In genomic region chr12:123006977-123007376, GRCh38 we compare ENCODE assay signal across 23 cellular contexts.
"Had no signal": no experiment of that assay in that cellular context is flagged by ENCODE, and none has a peak within 500 bp of the region (broad histone marks: within the 10 kb centered on the region; RNA-seq: fewer than 3 reads in every experiment).

No MANE protein-coding gene starts in this region.

- H2AFZ ChIP-seq: neural progenitor cell had no signal

- H3K27ac Mint-ChIP-seq: activated CD4-positive, alpha-beta T cell treated with anti-CD3 and anti-CD28 coated beads, Interleukin-2, amount 10 ng/mL, durations not matched to agents 7 days and 5 days; activated CD8-positive, alpha-beta memory T cell treated with anti-CD3 and anti-CD28 coated beads, Interleukin-2, amount 10 ng/mL, durations not matched to agents 7 days and 5 days; activated CD8-positive, alpha-beta T cell treated with anti-CD3 and anti-CD28 coated beads for 36 hours; activated naive CD8-positive, alpha-beta T cell treated with anti-CD3 and anti-CD28 coated beads, Interleukin-2, amount 50 U/mL, for 24 hours; activated T-helper 1 cell treated with anti-CD3 and anti-CD28 coated beads, Interleukin-12 subunit alpha, Interleukin-12 subunit beta, Interleukin-2, Interleukin-4 antibody, amounts not matched to agents 30 ng/mL and 10 ng/mL and 1 ng/mL, durations not matched to agents 14 hours and 24 hours and 36 hours; type B pancreatic cell had no signal

- H3K4me2 ChIP-seq: neural progenitor cell had no signal

- DNase-seq: activated CD4-positive, alpha-beta T cell treated with anti-CD3 and anti-CD28 coated beads, Interleukin-2, amount 10 ng/mL, durations not matched to agents 7 days and 5 days; activated CD4-positive, CD25-positive, alpha-beta regulatory T cell treated with anti-CD3 and anti-CD28 coated beads, Interleukin-2, amount 50 U/mL, for 72 hours; activated CD8-positive, alpha-beta memory T cell treated with anti-CD3 and anti-CD28 coated beads, Interleukin-2, amount 10 ng/mL, durations not matched to agents 7 days and 5 days; activated CD8-positive, alpha-beta T cell treated with anti-CD3 and anti-CD28 coated beads for 36 hours; activated gamma-delta T cell; activated naive CD4-positive, alpha-beta T cell treated with anti-CD3 and anti-CD28 coated beads, Interleukin-2, amount 50 U/mL, for 16 hours; activated naive CD8-positive, alpha-beta T cell treated with anti-CD3 and anti-CD28 coated beads, Interleukin-2, amount 50 U/mL, for 24 hours; cerebellar nuclear complex; heart right ventricle; naive thymus-derived CD4-positive, alpha-beta T cell; retina; sigmoid colon; stimulated activated CD4-positive, alpha-beta T cell treated with anti-CD3 and anti-CD28 coated beads, Interleukin-4, amount 100 ng/mL, for 1 hour; stimulated activated naive CD4-positive, alpha-beta T cell; WERI-Rb-1 had no signal

- H3K4me3 ChIP-seq: ascending aorta, gastroesophageal sphincter, heart right ventricle, left lung, neural progenitor cell, sigmoid colon, thoracic aorta, vagina had no signal

- H3K4me3 Mint-ChIP-seq: activated CD4-positive, alpha-beta T cell treated with anti-CD3 and anti-CD28 coated beads, Interleukin-2, amount 10 ng/mL, durations not matched to agents 7 days and 5 days; activated CD8-positive, alpha-beta memory T cell treated with anti-CD3 and anti-CD28 coated beads, Interleukin-2, amount 10 ng/mL, durations not matched to agents 7 days and 5 days; activated CD8-positive, alpha-beta T cell treated with anti-CD3 and anti-CD28 coated beads for 36 hours; activated naive CD8-positive, alpha-beta T cell treated with anti-CD3 and anti-CD28 coated beads, Interleukin-2, amount 50 U/mL, for 24 hours; activated T-helper 1 cell treated with anti-CD3 and anti-CD28 coated beads, Interleukin-12 subunit alpha, Interleukin-12 subunit beta, Interleukin-2, Interleukin-4 antibody, amounts not matched to agents 30 ng/mL and 10 ng/mL and 1 ng/mL, durations not matched to agents 14 hours and 24 hours and 36 hours; naive thymus-derived CD4-positive, alpha-beta T cell; neural progenitor cell; type B pancreatic cell had no signal

- H3K9ac ChIP-seq: neural progenitor cell had no signal

- H3K27me3 ChIP-seq: ascending aorta, gastroesophageal sphincter, heart right ventricle, left lung, neural progenitor cell, sigmoid colon, vagina had no signal

- H3K36me3 Mint-ChIP-seq: activated CD8-positive, alpha-beta memory T cell treated with anti-CD3 and anti-CD28 coated beads, Interleukin-2, amount 10 ng/mL, durations not matched to agents 7 days and 5 days; neural progenitor cell; type B pancreatic cell had no signal

- H3K4me1 Mint-ChIP-seq: activated CD4-positive, alpha-beta T cell treated with anti-CD3 and anti-CD28 coated beads, Interleukin-2, amount 10 ng/mL, durations not matched to agents 7 days and 5 days; activated CD8-positive, alpha-beta memory T cell treated with anti-CD3 and anti-CD28 coated beads, Interleukin-2, amount 10 ng/mL, durations not matched to agents 7 days and 5 days; activated naive CD8-positive, alpha-beta T cell treated with anti-CD3 and anti-CD28 coated beads, Interleukin-2, amount 50 U/mL, for 24 hours; naive thymus-derived CD4-positive, alpha-beta T cell had no signal

- ATAC-seq: activated CD8-positive, alpha-beta memory T cell treated with anti-CD3 and anti-CD28 coated beads, Interleukin-2, amount 10 ng/mL, durations not matched to agents 7 days and 5 days; activated CD8-positive, alpha-beta T cell treated with anti-CD3 and anti-CD28 coated beads for 36 hours; activated naive CD8-positive, alpha-beta T cell treated with anti-CD3 and anti-CD28 coated beads, Interleukin-2, amount 50 U/mL, for 24 hours; gastroesophageal sphincter; heart right ventricle; left lung; naive thymus-derived CD4-positive, alpha-beta T cell had no signal

- H3K27me3 Mint-ChIP-seq: activated CD4-positive, alpha-beta T cell treated with anti-CD3 and anti-CD28 coated beads, Interleukin-2, amount 10 ng/mL, durations not matched to agents 7 days and 5 days; activated CD8-positive, alpha-beta memory T cell treated with anti-CD3 and anti-CD28 coated beads, Interleukin-2, amount 10 ng/mL, durations not matched to agents 7 days and 5 days; activated CD8-positive, alpha-beta T cell treated with anti-CD3 and anti-CD28 coated beads for 36 hours; activated naive CD8-positive, alpha-beta T cell treated with anti-CD3 and anti-CD28 coated beads, Interleukin-2, amount 50 U/mL, for 24 hours; naive thymus-derived CD4-positive, alpha-beta T cell; type B pancreatic cell had no signal

- H3K9me3 Mint-ChIP-seq: activated CD4-positive, alpha-beta T cell treated with anti-CD3 and anti-CD28 coated beads, Interleukin-2, amount 10 ng/mL, durations not matched to agents 7 days and 5 days; activated CD8-positive, alpha-beta T cell treated with anti-CD3 and anti-CD28 coated beads for 36 hours; activated naive CD8-positive, alpha-beta T cell treated with anti-CD3 and anti-CD28 coated beads, Interleukin-2, amount 50 U/mL, for 24 hours; activated T-helper 1 cell treated with anti-CD3 and anti-CD28 coated beads, Interleukin-12 subunit alpha, Interleukin-12 subunit beta, Interleukin-2, Interleukin-4 antibody, amounts not matched to agents 30 ng/mL and 10 ng/mL and 1 ng/mL, durations not matched to agents 14 hours and 24 hours and 36 hours; neural progenitor cell; type B pancreatic cell had no signal

- H3K36me3 ChIP-seq: neural progenitor cell, WERI-Rb-1 had no signal

- H3K9me3 ChIP-seq: ascending aorta, gastroesophageal sphincter, heart right ventricle, left lung, sigmoid colon, thoracic aorta, vagina had no signal

- H3K4me1 ChIP-seq: ascending aorta, gastroesophageal sphincter, heart right ventricle, left lung, neural progenitor cell, sigmoid colon, vagina had no signal

- H3K27ac ChIP-seq: ascending aorta, gastroesophageal sphincter, heart right ventricle, left lung, neural progenitor cell, sigmoid colon, thoracic aorta, vagina, WERI-Rb-1 had no signal
